In genomic region chr19:48968813-48969218, GRCh38 we compare ENCODE assay signal across 18 cellular contexts. TPM values are rescaled to one million over a fixed set of nuclear protein-coding genes. Genes with fewer than 3 reads are reported as not detected.
DNase-seq lines count a peak whose midpoint lies in the region; ATAC-seq and TF ChIP-seq lines count a peak whose summit lies in the region.
"Had no signal": no experiment of that assay in that cellular context is flagged by ENCODE, and none has a peak within 500 bp of the region (broad histone marks: within the 10 kb centered on the region; RNA-seq: fewer than 3 reads in every experiment).

No MANE protein-coding gene starts in this region.

- H3K4me1 ChIP-seq in mesenchymal stem cell (ENCODE audit: control insufficient read depth, insufficient read depth, low read depth, low read length) (peaks cover 22% of the 10 kb centered on the region), thyroid gland (peaks cover 33 to 36% of the 10 kb centered on the region in 2 donors)

- no peak overlapping the region for H2BK5ac ChIP-seq in mesenchymal stem cell (ENCODE audit: low read depth, low read length, poor library complexity, severe bottlenecking)

- H3K23ac ChIP-seq in mesenchymal stem cell (ENCODE audit: low read length in 2 of 2): no peak overlapping the region

- H3K27me3 Mint-ChIP-seq in activated CD8-positive, alpha-beta T cell treated with anti-CD3 and anti-CD28 coated beads for 36 hours: no peaks in the 10 kb centered on the region
- H3K27me3 Mint-ChIP-seq in activated CD8-positive, alpha-beta T cell treated with anti-CD3 and anti-CD28 coated beads, Interleukin-2, amount 10 ng/mL, durations not matched to agents 7 days and 5 days (ENCODE audit: low read depth): no peaks in the 10 kb centered on the region
- H3K27me3 Mint-ChIP-seq: activated CD4-positive, alpha-beta memory T cell treated with anti-CD3 and anti-CD28 coated beads for 36 hours; activated naive CD8-positive, alpha-beta T cell had no signal

- H2BK12ac ChIP-seq in mesenchymal stem cell (ENCODE audit: low read length in 2 of 2): no peak overlapping the region

- no peak overlapping the region for H4K8ac ChIP-seq in mesenchymal stem cell (ENCODE audit: low read length)

- H3K4me3 ChIP-seq in mesenchymal stem cell (ENCODE audit: insufficient read depth in 1 of 2, low read depth in 1 of 2, low read length in 2 of 2): no peak overlapping the region
- no peak overlapping the region for H3K4me3 ChIP-seq in thyroid gland (replicated peaks in 1 of 3)
- H3K4me3 ChIP-seq: Peyer's patch, tibial artery had no signal

- intact Hi-C loops in activated CD8-positive, alpha-beta T cell treated with anti-CD3 and anti-CD28 coated beads for 36 hours (cut with micrococcal nuclease): loop anchor here (5.0 to 10.0 kb wide), 2 partner anchors 94 to 172 kb away; partner anchors contain the start of gene PPP1R15A
- intact Hi-C loops in thyroid gland (cut with DNase I): no loop called here

- peaks cover 43% of the 10 kb centered on the region for H3K36me3 Mint-ChIP-seq in activated CD8-positive, alpha-beta T cell treated with anti-CD3 and anti-CD28 coated beads for 36 hours (ENCODE audit: low read depth)
- H3K36me3 Mint-ChIP-seq in activated CD8-positive, alpha-beta T cell treated with anti-CD3 and anti-CD28 coated beads, Interleukin-2, amount 10 ng/mL, durations not matched to agents 7 days and 5 days (ENCODE audit: low read depth): peaks cover 50% of the 10 kb centered on the region

- H3K27ac ChIP-seq in cingulate gyrus (ENCODE audit: low read depth, low read length): peak overlapping the region; percentile 75
- no peak overlapping the region for H3K27ac ChIP-seq in mesenchymal stem cell (ENCODE audit: low read length, poor library complexity, severe bottlenecking)
- peak overlapping the region; percentile 1 to 97 (median 7) for H3K27ac ChIP-seq in thyroid gland

- no peak overlapping the region for H4K91ac ChIP-seq in mesenchymal stem cell (ENCODE audit: low read length)

- H3K14ac ChIP-seq in mesenchymal stem cell (ENCODE audit: low read length in 2 of 2): no peak overlapping the region

- TF ChIP-seq CTCF in activated CD8-positive, alpha-beta T cell treated with anti-CD3 and anti-CD28 coated beads for 36 hours (IDR thresholded peaks at IDR 0.05): no peak
- no peak for TF ChIP-seq CTCF in thyroid gland (IDR thresholded peaks at IDR 0.05)

- WGBS in mesenchymal stem cell: 94% methylated on average over 15 of the region's 15 CpGs
- 69 to 86% methylated on average over 13 to 15 of the region's 15 CpGs for WGBS in thyroid gland, 2 donors

- ATAC-seq in activated CD8-positive, alpha-beta T cell treated with anti-CD3 and anti-CD28 coated beads for 36 hours: no peak
- no peak for ATAC-seq in activated CD8-positive, alpha-beta T cell treated with anti-CD3 and anti-CD28 coated beads, Interleukin-2, amount 10 ng/mL, durations not matched to agents 7 days and 5 days
- no peak for ATAC-seq in activated CD4-positive, CD25-positive, alpha-beta regulatory T cell treated with anti-CD3 and anti-CD28 coated beads, Interleukin-2, amount 50 U/mL, for 24 hours
- no peak for ATAC-seq in HG03520 (IDR thresholded peaks at IDR 0.05; ENCODE audit: unreplicated experiment)
- ATAC-seq: left colon had no signal

- POLR2A ChIA-PET in activated CD8-positive, alpha-beta T cell treated with anti-CD3 and anti-CD28 coated beads for 36 hours (lab: Charles Lee): interaction anchor here (4.1 to 6.2 kb wide), 2 partner anchors 25 to 95 kb away, joined by 18 to 53 read pairs; partner anchors contain the start of genes GYS1, PPP1R15A and RUVBL2
- POLR2A ChIA-PET in activated CD8-positive, alpha-beta T cell treated with anti-CD3 and anti-CD28 coated beads, Interleukin-2, amount 10 ng/mL, durations not matched to agents 7 days and 5 days (lab: Charles Lee): interaction anchor here (0.7 to 1.1 kb wide), 2 partner anchors 68 to 170 kb away, joined by 3 read pairs; partner anchors contain the start of gene NUCB1

- H2AFZ ChIP-seq in mesenchymal stem cell (ENCODE audit: low read depth, low read length): no peak overlapping the region

- H3K4me2 ChIP-seq in mesenchymal stem cell (ENCODE audit: low read length, poor library complexity, severe bottlenecking): no peak overlapping the region

- H3K9me3 Mint-ChIP-seq in activated CD8-positive, alpha-beta T cell treated with anti-CD3 and anti-CD28 coated beads for 36 hours: no peaks in the 10 kb centered on the region
- no peaks in the 10 kb centered on the region for H3K9me3 Mint-ChIP-seq in activated CD8-positive, alpha-beta T cell treated with anti-CD3 and anti-CD28 coated beads, Interleukin-2, amount 10 ng/mL, durations not matched to agents 7 days and 5 days (ENCODE audit: insufficient read depth)
- H3K9me3 Mint-ChIP-seq: activated CD4-positive, alpha-beta memory T cell treated with anti-CD3 and anti-CD28 coated beads for 36 hours; CD4-positive, CD25-positive, alpha-beta regulatory T cell had no signal

- H3K18ac ChIP-seq in mesenchymal stem cell (ENCODE audit: low read depth in 1 of 2, low read length in 2 of 2): no peak overlapping the region

- H3K79me1 ChIP-seq in mesenchymal stem cell (replicated peaks; ENCODE audit: low read length, poor library complexity, severe bottlenecking): peaks cover 4% of the 10 kb centered on the region

- H3K4ac ChIP-seq in mesenchymal stem cell (ENCODE audit: low read depth in 1 of 2, low read length in 2 of 2): no peak overlapping the region

- peak overlapping the region; percentile 16 for H3K27ac Mint-ChIP-seq in activated CD8-positive, alpha-beta T cell treated with anti-CD3 and anti-CD28 coated beads for 36 hours
- no peak overlapping the region for H3K27ac Mint-ChIP-seq in activated CD8-positive, alpha-beta T cell treated with anti-CD3 and anti-CD28 coated beads, Interleukin-2, amount 10 ng/mL, durations not matched to agents 7 days and 5 days

- peaks cover 32% of the 10 kb centered on the region for H3K4me1 Mint-ChIP-seq in activated CD8-positive, alpha-beta T cell treated with anti-CD3 and anti-CD28 coated beads for 36 hours (ENCODE audit: low read depth)
- peaks cover 48% of the 10 kb centered on the region for H3K4me1 Mint-ChIP-seq in activated CD8-positive, alpha-beta T cell treated with anti-CD3 and anti-CD28 coated beads, Interleukin-2, amount 10 ng/mL, durations not matched to agents 7 days and 5 days (ENCODE audit: low read depth)

- H3K27me3 ChIP-seq in mesenchymal stem cell (ENCODE audit: control insufficient read depth in 1 of 2, insufficient read depth in 1 of 2, low read length in 2 of 2): no peaks in the 10 kb centered on the region
- no peaks in the 10 kb centered on the region for H3K27me3 ChIP-seq in thyroid gland
- H3K27me3 ChIP-seq: Peyer's patch, tibial artery had no signal

- no peak for DNase-seq in activated CD8-positive, alpha-beta T cell treated with anti-CD3 and anti-CD28 coated beads for 36 hours
- DNase-seq in activated CD8-positive, alpha-beta T cell treated with anti-CD3 and anti-CD28 coated beads, Interleukin-2, amount 10 ng/mL, durations not matched to agents 7 days and 5 days: no peak
- DNase-seq in mesenchymal stem cell: peak; percentile 71
- DNase-seq in thyroid gland: peak; percentile 74 to 82
- DNase-seq in SKM-1 treated with dmso at 0.1 percent for 144 hours (lab: John Stamatoyannopoulos, UW; ENCODE audit: unreplicated experiment): no peak
- DNase-seq: activated CD4-positive, alpha-beta memory T cell treated with anti-CD3 and anti-CD28 coated beads for 36 hours; activated T-cell treated with anti-CD3 and anti-CD28 coated beads, Interleukin-2, amount 50 U/mL, for 48 hours; CD4-positive, CD25-positive, alpha-beta regulatory T cell; left colon; NCI-H1105; NCI-H748 treated with DMSO at 0.1 percent for 48 hours; Peyer's patch; tibial artery had no signal

- no peak overlapping the region for H3K4me3 Mint-ChIP-seq in activated CD8-positive, alpha-beta T cell treated with anti-CD3 and anti-CD28 coated beads for 36 hours
- H3K4me3 Mint-ChIP-seq in activated CD8-positive, alpha-beta T cell treated with anti-CD3 and anti-CD28 coated beads, Interleukin-2, amount 10 ng/mL, durations not matched to agents 7 days and 5 days: no peak overlapping the region

- H3K9ac ChIP-seq in mesenchymal stem cell (ENCODE audit: low read length): peak overlapping the region; percentile 25

- no peaks in the 10 kb centered on the region for H3K9me3 ChIP-seq in mesenchymal stem cell (ENCODE audit: control insufficient read depth, low read length)
- H3K9me3 ChIP-seq in thyroid gland: no peaks in the 10 kb centered on the region
- H3K9me3 ChIP-seq: Peyer's patch, tibial artery had no signal

- no peak overlapping the region for H2AK5ac ChIP-seq in mesenchymal stem cell (ENCODE audit: low read length, severe bottlenecking)

- H2BK15ac ChIP-seq in mesenchymal stem cell (ENCODE audit: low read depth, poor library complexity, severe bottlenecking): no peak overlapping the region

- CTCF ChIA-PET in activated CD8-positive, alpha-beta T cell treated with anti-CD3 and anti-CD28 coated beads for 36 hours (lab: Charles Lee): interaction anchor here (2.6 to 3.8 kb wide), 2 partner anchors 24 to 68 kb away, joined by 13 to 17 read pairs; partner anchors contain the start of genes GYS1, NUCB1 and RUVBL2
- CTCF ChIA-PET in activated CD8-positive, alpha-beta T cell treated with anti-CD3 and anti-CD28 coated beads, Interleukin-2, amount 10 ng/mL, durations not matched to agents 7 days and 5 days (lab: Charles Lee): interaction anchor here (1.2 kb wide), 1 partner anchor 173 kb away, joined by 3 read pairs; no protein-coding TSS in a partner anchor

- no peak overlapping the region for H2BK120ac ChIP-seq in mesenchymal stem cell (ENCODE audit: low read depth, low read length)

- peaks cover 57 to 61% of the 10 kb centered on the region in 2 experiments for H3K36me3 ChIP-seq in mesenchymal stem cell (ENCODE audit: control insufficient read depth in 1 of 2, insufficient read depth in 2 of 2, low read depth in 1 of 2, low read length in 2 of 2)
- H3K36me3 ChIP-seq in thyroid gland: peaks cover 17 to 20% of the 10 kb centered on the region in 2 donors

- no peak for TF ChIP-seq POLR2A in thyroid gland (IDR thresholded peaks at IDR 0.05)

RNA-seq across cellular contexts. Expression of gene FTL, which starts 3.7 kb away (rescaled TPM):
- total RNA-seq in activated CD8-positive, alpha-beta T cell treated with anti-CD3 and anti-CD28 coated beads for 36 hours: 1,000 to 10,000 TPM; 1,296 to 1,324 TPM
- total RNA-seq in activated CD8-positive, alpha-beta T cell treated with anti-CD3 and anti-CD28 coated beads, Interleukin-2, amount 10 ng/mL, durations not matched to agents 7 days and 5 days: 1,000 to 10,000 TPM in 1 of 2 experiments, 100 to 1,000 TPM in 1; 971 to 1,027 TPM
- polyA plus RNA-seq in mesenchymal stem cell (2013, experiment 1 of 2): 12,810 TPM
- 12,668 TPM for polyA plus RNA-seq in mesenchymal stem cell (2013, experiment 2 of 2)
- total RNA-seq in thyroid gland: over 10,000 TPM in 1 of 4 donors, 1,000 to 10,000 TPM in 3; 5,748 to 12,335 (median 7,175) TPM

RNA-seq across cellular contexts. Expression of gene BAX, which starts 14.1 kb away (rescaled TPM):
- 100 to 1,000 TPM; 182 to 189 TPM for total RNA-seq in activated CD8-positive, alpha-beta T cell treated with anti-CD3 and anti-CD28 coated beads for 36 hours
- 100 to 1,000 TPM; 336 to 350 TPM for total RNA-seq in activated CD8-positive, alpha-beta T cell treated with anti-CD3 and anti-CD28 coated beads, Interleukin-2, amount 10 ng/mL, durations not matched to agents 7 days and 5 days
- 119 TPM for polyA plus RNA-seq in mesenchymal stem cell (2013, experiment 1 of 2)
- polyA plus RNA-seq in mesenchymal stem cell (2013, experiment 2 of 2): 110 TPM
- total RNA-seq in thyroid gland: 10 to 100 TPM; 28.2 to 74.4 (median 41.2) TPM

RNA-seq across cellular contexts. Expression of gene GYS1, which starts 24.3 kb away (rescaled TPM):
- 10 to 100 TPM; 58.1 to 58.7 TPM for total RNA-seq in activated CD8-positive, alpha-beta T cell treated with anti-CD3 and anti-CD28 coated beads for 36 hours
- 10 to 100 TPM; 54.7 to 57.9 TPM for total RNA-seq in activated CD8-positive, alpha-beta T cell treated with anti-CD3 and anti-CD28 coated beads, Interleukin-2, amount 10 ng/mL, durations not matched to agents 7 days and 5 days
- 26.9 TPM for polyA plus RNA-seq in mesenchymal stem cell (2013, experiment 1 of 2)
- 27.1 TPM for polyA plus RNA-seq in mesenchymal stem cell (2013, experiment 2 of 2)
- 10 to 100 TPM; 17.9 to 33.2 (median 23.9) TPM for total RNA-seq in thyroid gland

RNA-seq across cellular contexts. Expression of gene RUVBL2, which starts 24.9 kb away (rescaled TPM):
- total RNA-seq in activated CD8-positive, alpha-beta T cell treated with anti-CD3 and anti-CD28 coated beads for 36 hours: 100 to 1,000 TPM; 175 to 176 TPM
- 100 to 1,000 TPM; 105 to 106 TPM for total RNA-seq in activated CD8-positive, alpha-beta T cell treated with anti-CD3 and anti-CD28 coated beads, Interleukin-2, amount 10 ng/mL, durations not matched to agents 7 days and 5 days
- 46.3 TPM for polyA plus RNA-seq in mesenchymal stem cell (2013, experiment 1 of 2)
- 43.5 TPM for polyA plus RNA-seq in mesenchymal stem cell (2013, experiment 2 of 2)
- 100 to 1,000 TPM in 3 of 4 donors, 10 to 100 TPM in 1; 80.5 to 131 (median 118) TPM for total RNA-seq in thyroid gland

RNA-seq across cellular contexts. Expression of gene DHDH, which starts 35.3 kb away (rescaled TPM):
- total RNA-seq in activated CD8-positive, alpha-beta T cell treated with anti-CD3 and anti-CD28 coated beads for 36 hours: 1 to 10 TPM; 1.4 to 2.8 TPM
- 1 to 10 TPM; 1.6 to 1.9 TPM for total RNA-seq in activated CD8-positive, alpha-beta T cell treated with anti-CD3 and anti-CD28 coated beads, Interleukin-2, amount 10 ng/mL, durations not matched to agents 7 days and 5 days
- polyA plus RNA-seq in mesenchymal stem cell (2013, experiment 1 of 2): not detected
- polyA plus RNA-seq in mesenchymal stem cell (2013, experiment 2 of 2): 0.04 TPM
- total RNA-seq in thyroid gland: not detected
- total RNA-seq: CD4-positive, CD25-positive, alpha-beta regulatory T cell; omental fat pad had no signal

Comparison
In these comparisons a context has a peak if more than half of its experiments do, and no peak if none do; other contexts are left out.
1. DNase-seq: peak in mesenchymal stem cell (single experiment) and thyroid gland (2 of 2); none in activated CD8-positive, alpha-beta T cell treated with anti-CD3 and anti-CD28 coated beads for 36 hours (single experiment), activated CD8-positive, alpha-beta T cell treated with anti-CD3 and anti-CD28 coated beads, Interleukin-2, amount 10 ng/mL, durations not matched to agents 7 days and 5 days (single experiment) and SKM-1 treated with dmso at 0.1 percent for 144 hours (single experiment).
2. RNA of gene FTL, which starts 3.7 kb away (total RNA-seq): 5,748 to 12,335 TPM in thyroid gland; 1,296 to 1,324 TPM in activated CD8-positive, alpha-beta T cell treated with anti-CD3 and anti-CD28 coated beads for 36 hours and 971 to 1,027 TPM in activated CD8-positive, alpha-beta T cell treated with anti-CD3 and anti-CD28 coated beads, Interleukin-2, amount 10 ng/mL, durations not matched to agents 7 days and 5 days; every median in the first group is over 4 times any median in the second.